ENCODE assay signal across 16 cellular contexts in the genomic region with DNA sequence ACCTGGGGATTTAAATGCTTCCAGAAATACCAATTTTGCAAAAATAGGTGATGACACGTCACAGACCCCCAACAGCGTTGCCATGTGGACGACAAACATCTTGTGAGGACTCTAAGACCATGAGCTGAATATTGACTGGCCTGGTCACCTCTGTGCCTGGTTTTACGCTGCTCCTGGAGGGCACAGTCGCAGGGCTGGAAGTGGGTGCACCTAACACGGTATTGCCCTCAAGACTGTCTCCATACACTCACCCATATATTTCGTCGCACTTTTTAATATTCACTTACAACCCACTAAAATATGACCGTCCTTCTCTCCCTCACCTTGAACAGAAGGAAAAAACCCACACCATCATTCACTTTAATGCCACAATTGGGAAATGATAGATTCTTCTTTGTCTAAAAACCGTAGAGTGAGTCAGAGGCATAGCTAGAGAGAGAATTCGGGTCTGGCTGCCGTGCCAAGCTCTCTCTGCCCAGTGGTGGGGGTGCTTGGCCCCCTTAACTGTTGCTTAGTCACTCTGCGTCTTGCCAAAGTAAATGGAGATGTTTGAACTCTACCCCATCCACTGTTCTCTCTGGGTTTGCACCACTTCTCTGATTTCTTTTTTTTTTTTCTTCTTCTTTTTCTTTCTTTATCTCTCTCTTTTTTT. TPM values are rescaled to one million over a fixed set of nuclear protein-coding genes. Genes with fewer than 3 reads are reported as not detected.
DNase-seq lines count a peak whose midpoint lies in the region; ATAC-seq and TF ChIP-seq lines count a peak whose summit lies in the region.
"Had no signal": no experiment of that assay in that cellular context is flagged by ENCODE, and none has a peak within 500 bp of the region (broad histone marks: within the 10 kb centered on the region; RNA-seq: fewer than 3 reads in every experiment).

No MANE protein-coding gene starts in this region.

- no peak for TF ChIP-seq EP300 in transverse colon (IDR thresholded peaks at IDR 0.05; ENCODE audit: low read depth)

- H3K9me3 ChIP-seq in skeletal muscle satellite cell (replicated peaks; ENCODE audit: low read length) (no peaks in the 10 kb centered on the region), BE2C (no peaks in the 10 kb centered on the region), transverse colon (no peaks in the 10 kb centered on the region)

- WGBS in transverse colon (ENCODE audit: low coverage in 1 of 2), 2 donors, result 82 to 92% methylated on average over 9 to 13 of the region's 13 CpGs

- H3K4me2 ChIP-seq in skeletal muscle satellite cell (ENCODE audit: low read length), result peak overlapping the region; percentile 63

- DNase-seq in ELR (ENCODE audit: low read depth) (peak; percentile 44), NCI-H446 treated with DMSO at 0.1 percent for 48 hours (lab: John Stamatoyannopoulos, UW) (peak; percentile 70), choroid plexus epithelial cell (ENCODE audit: low read depth) (peak; percentile 17), BE2C (no peak), transverse colon (no peak)
- DNase-seq in NK-92 treated with Interleukin-12 subunit alpha and Interleukin-12 subunit beta, amount 100 ng/mL, for 24 hours (lab: John Stamatoyannopoulos, UW), result no peak
- DNase-seq: activated CD4-positive, alpha-beta memory T cell treated with anti-CD3 and anti-CD28 coated beads for 36 hours; central memory CD4-positive, alpha-beta T cell; MV-4-11; nephron progenitor cell; OCI-M1; T-helper 2 cell had no signal

- no peak overlapping the region for H3K9ac ChIP-seq in skeletal muscle satellite cell (ENCODE audit: low read depth, low read length)

- ATAC-seq in GM19397 (IDR thresholded peaks at IDR 0.05; ENCODE audit: unreplicated experiment), result no peak

- H3K27me3 ChIP-seq in skeletal muscle satellite cell (ENCODE audit: control insufficient read depth, insufficient read depth, low read length) (no peaks in the 10 kb centered on the region), BE2C (no peaks in the 10 kb centered on the region), transverse colon (peaks cover 8% of the 10 kb centered on the region)

- no peak for TF ChIP-seq CTCF in choroid plexus epithelial cell (conservative IDR thresholded peaks at IDR 0.05; ENCODE audit: low read depth, low read length)
- TF ChIP-seq CTCF in BE2C (IDR thresholded peaks at IDR 0.05; ENCODE audit: low read depth, low read length), result no peak
- no peak for TF ChIP-seq CTCF in transverse colon (IDR thresholded peaks at IDR 0.05)

- H3K27ac ChIP-seq in transverse colon, result no peak overlapping the region
- H3K27ac ChIP-seq: skin epidermis had no signal

- H3K36me3 ChIP-seq in skeletal muscle satellite cell (ENCODE audit: insufficient read depth, low read length) (no peaks in the 10 kb centered on the region), BE2C (no peaks in the 10 kb centered on the region), transverse colon (no peaks in the 10 kb centered on the region)

- no peak overlapping the region for H3K4me3 ChIP-seq in choroid plexus epithelial cell (ENCODE audit: low read depth, low read length)
- no peak overlapping the region for H3K4me3 ChIP-seq in skeletal muscle satellite cell (ENCODE audit: low read length)
- H3K4me3 ChIP-seq in BE2C (ENCODE audit: low read depth, low read length), result no peak overlapping the region
- H3K4me3 ChIP-seq in transverse colon, result no peak overlapping the region
- H3K4me3 ChIP-seq: skin epidermis had no signal

- in situ Hi-C loops in transverse colon (cut with MboI; ENCODE audit: low pct_ligation_motif_present in 1 of 4, low pct_unique_long_range_greater_than_20kb in 1 of 4, low sequenced_read_pairs in 3 of 4), result no loop called here

- H3K4me1 ChIP-seq in skeletal muscle satellite cell (ENCODE audit: control insufficient read depth, insufficient read depth, low read length), result peaks cover 22% of the 10 kb centered on the region
- H3K4me1 ChIP-seq in BE2C, result no peaks in the 10 kb centered on the region
- H3K4me1 ChIP-seq in transverse colon, result no peaks in the 10 kb centered on the region

- intact Hi-C loops in transverse colon (cut with DNase I; ENCODE audit: low total_unique reads), result loop anchor here (10.0 kb wide), 1 partner anchor 229 kb away; no protein-coding TSS in a partner anchor

- TF ChIP-seq POLR2A in transverse colon (IDR thresholded peaks at IDR 0.05), result no peak

RNA-seq across cellular contexts. Expression of a gene that starts 40.8 kb away (rescaled TPM):
- not detected in 2 replicates for total RNA-seq in skeletal muscle satellite cell (2012; rRNA removed)
- not detected for polyA plus RNA-seq in BE2C (2012; ENCODE audit: insufficient read depth, insufficient read length, low read depth)
- not detected for total RNA-seq in transverse colon
- total RNA-seq: activated CD4-positive, alpha-beta memory T cell treated with anti-CD3 and anti-CD28 coated beads for 36 hours had no signal
- polyA plus RNA-seq: liver had no signal

RNA-seq across cellular contexts. Expression of a gene that starts 47.0 kb away (rescaled TPM):
- under 0.01 and 0.22 TPM in 2 replicates for total RNA-seq in skeletal muscle satellite cell (2012; rRNA removed)
- 0.17 TPM for polyA plus RNA-seq in BE2C (2012; ENCODE audit: insufficient read depth, insufficient read length, low read depth)
- total RNA-seq in transverse colon, result under 1 TPM in 1 of 4 donors, not detected in 3; 0.48 TPM

Comparison
In these comparisons a context has a peak if more than half of its experiments do, and no peak if none do; other contexts are left out.
1. DNase-seq: peak in ELR (single experiment), NCI-H446 treated with DMSO at 0.1 percent for 48 hours (single experiment) and choroid plexus epithelial cell (single experiment); none in NK-92 treated with Interleukin-12 subunit alpha and Interleukin-12 subunit beta, amount 100 ng/mL, for 24 hours (single experiment), BE2C (single experiment) and transverse colon (single experiment).